ENCODE assay signal across 14 cellular contexts in genomic region chr5:62589504-62589903, GRCh38.
"Had no signal": no experiment of that assay in that cellular context is flagged by ENCODE, and none has a peak within 500 bp of the region (broad histone marks: within the 10 kb centered on the region; RNA-seq: fewer than 3 reads in every experiment).

No MANE protein-coding gene starts in this region.

- DNase-seq: activated CD4-positive, alpha-beta T cell treated with anti-CD3 and anti-CD28 coated beads, Interleukin-2, amount 50 U/mL, for 48 hours; activated naive CD8-positive, alpha-beta T cell treated with anti-CD3 and anti-CD28 coated beads, Interleukin-2, amount 10 ng/mL, durations not matched to agents 7 days and 5 days; amygdala; effector memory CD8-positive, alpha-beta T cell; lower lobe of right lung; naive thymus-derived CD8-positive, alpha-beta T cell; pancreas; spleen; stimulated activated CD8-positive, alpha-beta memory T cell treated with anti-CD3 and anti-CD28 coated beads, Interleukin-4, amount 100 ng/mL, for 48 hours; stimulated activated naive CD4-positive, alpha-beta T cell treated with Interleukin-2 at 50 U/mL for 16 hours; thyroid gland; WERI-Rb-1 had no signal

- ATAC-seq: effector memory CD8-positive, alpha-beta T cell; lower lobe of right lung; naive thymus-derived CD8-positive, alpha-beta T cell; pancreas had no signal

- H3K9me3 Mint-ChIP-seq: activated naive CD8-positive, alpha-beta T cell treated with anti-CD3 and anti-CD28 coated beads, Interleukin-2, amount 10 ng/mL, durations not matched to agents 7 days and 5 days; activated T-helper 1 cell treated with anti-CD3 and anti-CD28 coated beads, Interleukin-12 subunit alpha, Interleukin-12 subunit beta, Interleukin-2, Interleukin-4 antibody, amounts not matched to agents 30 ng/mL and 10 ng/mL and 1 ng/mL, durations not matched to agents 14 hours and 24 hours and 36 hours; effector memory CD8-positive, alpha-beta T cell; naive thymus-derived CD8-positive, alpha-beta T cell had no signal

- H3K4me3 ChIP-seq: lower lobe of right lung, pancreas, spleen, thyroid gland had no signal

- H3K36me3 ChIP-seq: neutrophil, pancreas had no signal

- H3K27ac Mint-ChIP-seq: activated naive CD8-positive, alpha-beta T cell treated with anti-CD3 and anti-CD28 coated beads, Interleukin-2, amount 10 ng/mL, durations not matched to agents 7 days and 5 days; activated T-helper 1 cell treated with anti-CD3 and anti-CD28 coated beads, Interleukin-12 subunit alpha, Interleukin-12 subunit beta, Interleukin-2, Interleukin-4 antibody, amounts not matched to agents 30 ng/mL and 10 ng/mL and 1 ng/mL, durations not matched to agents 14 hours and 24 hours and 36 hours had no signal

- H3K27me3 Mint-ChIP-seq: activated naive CD8-positive, alpha-beta T cell treated with anti-CD3 and anti-CD28 coated beads, Interleukin-2, amount 10 ng/mL, durations not matched to agents 7 days and 5 days; effector memory CD8-positive, alpha-beta T cell; naive thymus-derived CD8-positive, alpha-beta T cell had no signal

- H3K27ac ChIP-seq: lower lobe of right lung, neutrophil, pancreas, spleen, thyroid gland, WERI-Rb-1 had no signal

- H3K27me3 ChIP-seq: neutrophil, pancreas, spleen, thyroid gland had no signal

- H3K4me3 Mint-ChIP-seq: activated naive CD8-positive, alpha-beta T cell treated with anti-CD3 and anti-CD28 coated beads, Interleukin-2, amount 10 ng/mL, durations not matched to agents 7 days and 5 days; activated T-helper 1 cell treated with anti-CD3 and anti-CD28 coated beads, Interleukin-12 subunit alpha, Interleukin-12 subunit beta, Interleukin-2, Interleukin-4 antibody, amounts not matched to agents 30 ng/mL and 10 ng/mL and 1 ng/mL, durations not matched to agents 14 hours and 24 hours and 36 hours; effector memory CD8-positive, alpha-beta T cell had no signal

- H3K4me1 ChIP-seq: lower lobe of right lung, thyroid gland had no signal

- H3K9me3 ChIP-seq: lower lobe of right lung, neutrophil, pancreas, thyroid gland had no signal
